Comparison of ENCODE assay signal across 8 cellular contexts in the genomic region with DNA sequence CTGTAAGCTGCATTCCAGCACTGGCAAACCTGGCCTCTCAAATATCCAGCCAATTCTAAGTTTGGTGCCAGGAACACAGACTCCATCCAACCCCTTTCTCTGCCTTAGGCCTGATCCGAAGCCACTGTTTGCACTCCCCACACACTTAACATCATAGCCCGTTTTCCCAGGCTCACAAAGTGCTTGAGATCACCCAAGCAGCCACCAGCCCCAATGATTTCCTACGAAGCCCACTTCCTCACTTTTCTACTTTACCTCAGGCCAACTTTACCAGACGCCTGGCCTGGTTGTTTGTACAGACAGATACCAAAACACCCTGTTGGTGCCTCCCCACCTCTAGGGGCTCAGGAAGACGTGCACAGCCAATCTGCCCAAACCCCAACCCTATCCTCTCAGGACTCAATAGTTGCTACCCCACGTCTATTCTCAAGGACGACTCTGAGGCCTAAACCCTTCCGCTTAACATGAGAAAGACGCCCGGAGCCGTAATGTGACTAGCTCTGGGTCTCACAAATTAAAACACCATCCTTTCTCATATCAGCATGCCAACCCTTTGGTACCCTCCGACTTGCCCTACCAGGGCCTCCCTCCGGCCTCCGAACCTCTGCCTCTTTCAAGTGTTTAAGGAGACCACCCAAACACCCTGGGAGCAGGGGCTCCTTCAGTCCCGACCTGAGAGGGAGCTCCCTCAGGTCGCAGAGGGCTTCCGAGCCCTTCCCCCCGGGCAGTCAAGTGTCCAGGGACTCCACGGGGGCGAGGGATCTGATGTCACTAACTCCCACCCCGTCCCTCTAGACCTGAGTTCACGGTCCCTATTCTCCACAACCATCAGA. TPM values are rescaled to one million over a fixed set of nuclear protein-coding genes. Genes with fewer than 3 reads are reported as not detected.
A peak's percentile ranks its signal among the peaks of the same experiment; 100 is the strongest.
DNase-seq lines count a peak whose midpoint lies in the region; ATAC-seq, FAIRE-seq and TF ChIP-seq lines count a peak whose summit lies in the region.

No MANE protein-coding gene starts in this region.

- no peak for ATAC-seq in aorta (ENCODE audit: low FRiP score)

- peak overlapping the region; percentile 90 to 100 (median 100) for H3K27ac ChIP-seq in dorsolateral prefrontal cortex
- peak overlapping the region; percentile 99 for H3K27ac ChIP-seq in aorta (ENCODE audit: low read depth in 1 of 2, low read length in 2 of 2)

- no peaks in the 10 kb centered on the region for H3K36me3 ChIP-seq in aorta (ENCODE audit: control insufficient read depth in 1 of 2, insufficient read depth in 2 of 2, low read length in 1 of 2)

- H3K4me1 ChIP-seq in mononuclear cell (ENCODE audit: insufficient read depth, low read length): peaks cover 89% of the 10 kb centered on the region
- no peaks in the 10 kb centered on the region for H3K4me1 ChIP-seq in aorta (ENCODE audit: control insufficient read depth in 1 of 2, insufficient read depth in 2 of 2, low read length in 2 of 2)

- 2 to 4% methylated on average over 22 of the region's 22 CpGs for WGBS in aorta, 2 donors

- FAIRE-seq in frontal cortex (lab: Jason Lieb, UNC): no peak

- intact Hi-C loops in dorsolateral prefrontal cortex (cut with DNase I) (loop anchor here (2.0 to 10.0 kb wide), 3 partner anchors 17 to 311 kb away; no protein-coding TSS in a partner anchor), aorta (cut with DNase I) (loop anchor here in 1 of 2 donors (10.0 kb wide), 1 partner anchor 471 kb away; a partner anchor contains a TSS)

- DNase-seq in activated effector memory CD4-positive, alpha-beta T cell treated with anti-CD3 and anti-CD28 coated beads, Interleukin-2, amount 50 U/mL, for 16 hours: peak; percentile 72
- DNase-seq in activated effector memory CD4-positive, alpha-beta T cell treated with Interleukin-2 at 50 U/mL for 16 hours: no peak
- DNase-seq in dorsolateral prefrontal cortex (no peak), aorta (peak; percentile 44 to 83), NCI-H1436 treated with DMSO at 0.1 percent for 48 hours (lab: John Stamatoyannopoulos, UW) (no peak), frontal cortex (ENCODE audit: low spot score in 2 of 2) (no peak), GM20000 (ENCODE audit: low spot score) (no peak)

- H3K9me3 ChIP-seq in mononuclear cell (ENCODE audit: low read depth, low read length) (no peaks in the 10 kb centered on the region), aorta (ENCODE audit: control insufficient read depth, low read length) (no peaks in the 10 kb centered on the region)

- TF ChIP-seq CTCF in dorsolateral prefrontal cortex (IDR thresholded peaks at IDR 0.05 in 54 of 56, conservative IDR thresholded peaks at IDR 0.05 in 2 of 56; ENCODE audit: low read depth in 1 of 56, partially characterized antibody in 56 of 56): no peak
- TF ChIP-seq CTCF in GM20000 (IDR thresholded peaks at IDR 0.05; ENCODE audit: extremely low read depth, missing control alignments): no peak

- H3K27me3 ChIP-seq in dorsolateral prefrontal cortex (no peaks in the 10 kb centered on the region), mononuclear cell (ENCODE audit: insufficient read depth, low read length) (no peaks in the 10 kb centered on the region), aorta (ENCODE audit: control insufficient read depth in 1 of 2, insufficient read depth in 2 of 2, low read length in 1 of 2) (no peaks in the 10 kb centered on the region)

- H3K4me3 ChIP-seq in dorsolateral prefrontal cortex (peak overlapping the region; percentile 60 to 98 (median 87)), mononuclear cell (ENCODE audit: low read length) (peak overlapping the region; percentile 51), aorta (ENCODE audit: low read length in 2 of 2) (peak overlapping the region; percentile 78 to 81)

RNA-seq across cellular contexts. Expression of a gene that starts 3.4 kb away (rescaled TPM):
- total RNA-seq in dorsolateral prefrontal cortex: 100 to 1,000 TPM in 74 of 120 experiments, 10 to 100 TPM in 46; 46.9 to 218 (median 112) TPM
- total RNA-seq in mononuclear cell: 250 TPM
- total RNA-seq in aorta: 100 to 1,000 TPM; 100 to 297 TPM
- polyA plus RNA-seq in aorta: 100 to 1,000 TPM in 1 of 2 donors, 10 to 100 TPM in 1; 34.3 to 246 TPM
- total RNA-seq in frontal cortex: 6.5 TPM

RNA-seq across cellular contexts. Expression of a gene that starts 7.2 kb away (rescaled TPM):
- 100 to 1,000 TPM; 264 to 763 (median 490) TPM for total RNA-seq in dorsolateral prefrontal cortex
- 40.3 TPM for total RNA-seq in mononuclear cell
- total RNA-seq in aorta: 10 to 100 TPM; 73.4 to 80.8 TPM
- 100 to 1,000 TPM in 1 of 2 donors, 10 to 100 TPM in 1; 59.7 to 105 TPM for polyA plus RNA-seq in aorta
- total RNA-seq in frontal cortex: 23.6 TPM

RNA-seq across cellular contexts. Expression of a gene that starts 20.6 kb away (rescaled TPM):
- total RNA-seq in dorsolateral prefrontal cortex: 10 to 100 TPM in 119 of 120 experiments, 1 to 10 TPM in 1; 9.1 to 25.9 (median 17.1) TPM
- total RNA-seq in mononuclear cell: 221 TPM
- 10 to 100 TPM in 1 of 2 donors, 1 to 10 TPM in 1; 8.9 to 12.3 TPM for total RNA-seq in aorta
- polyA plus RNA-seq in aorta: 10 to 100 TPM in 1 of 2 donors, 1 to 10 TPM in 1; 9.9 to 20.9 TPM
- total RNA-seq in frontal cortex: 23.6 TPM

RNA-seq across cellular contexts. Expression of a gene that starts 31.7 kb away (rescaled TPM):
- total RNA-seq in dorsolateral prefrontal cortex: 1 to 10 TPM in 88 of 120 experiments, under 1 TPM in 29, not detected in 3; 0.28 to 5.9 (median 1.7) TPM
- not detected for total RNA-seq in mononuclear cell
- under 1 TPM; 0.19 to 0.30 TPM for total RNA-seq in aorta
- 1 to 10 TPM in 1 of 2 donors, not detected in 1; 1.6 TPM for polyA plus RNA-seq in aorta
- total RNA-seq in frontal cortex: 1.2 TPM

RNA-seq across cellular contexts. Expression of a gene that starts 34.4 kb away (rescaled TPM):
- total RNA-seq in dorsolateral prefrontal cortex (10 to 100 TPM in 5 of 120 experiments, 1 to 10 TPM in 115; 5.2 to 10.9 (median 8.0) TPM), mononuclear cell (9.2 TPM), aorta (1 to 10 TPM; 5.2 to 8.0 TPM), frontal cortex (7.7 TPM)
- 1 to 10 TPM; 6.4 to 9.4 TPM for polyA plus RNA-seq in aorta

Comparison
In these comparisons a context has a peak if more than half of its experiments do, and no peak if none do; other contexts are left out.
1. DNase-seq: peak in activated effector memory CD4-positive, alpha-beta T cell treated with anti-CD3 and anti-CD28 coated beads, Interleukin-2, amount 50 U/mL, for 16 hours (single experiment) and aorta (2 of 2); none in activated effector memory CD4-positive, alpha-beta T cell treated with Interleukin-2 at 50 U/mL for 16 hours (single experiment), dorsolateral prefrontal cortex (0 of 10), NCI-H1436 treated with DMSO at 0.1 percent for 48 hours (single experiment), frontal cortex (0 of 2) and GM20000 (single experiment).
2. Peak in every context shown above with its lines, with median percentiles within 50 percentile points of each other: H3K4me3 ChIP-seq.